ENCODE assay signal across 10 cellular contexts in the genomic region with DNA sequence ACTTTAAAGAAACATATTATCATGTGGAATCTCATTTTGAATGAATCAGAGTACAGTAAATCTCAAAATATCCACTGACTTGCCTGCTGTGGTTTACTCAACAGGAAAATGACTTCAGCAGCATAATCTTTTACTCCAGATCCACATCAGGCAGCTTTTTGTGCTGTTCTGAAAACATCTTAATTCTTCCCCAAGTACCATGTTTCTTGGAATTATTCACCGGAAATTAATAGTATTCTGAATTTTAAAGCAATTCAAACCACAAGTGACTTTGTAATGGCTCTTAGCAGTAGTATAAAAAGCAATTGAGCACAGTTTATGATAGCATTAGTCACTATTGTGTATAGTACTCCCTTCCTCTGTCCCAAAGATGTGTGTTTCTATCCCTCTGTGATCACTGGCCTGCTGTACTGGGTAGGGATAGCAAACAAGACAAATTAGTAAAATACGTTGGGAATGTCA.
A peak's percentile ranks its signal among the peaks of the same experiment; 100 is the strongest.
DNase-seq lines count a peak whose midpoint lies in the region; ATAC-seq and TF ChIP-seq lines count a peak whose summit lies in the region.
"Had no signal": no experiment of that assay in that cellular context is flagged by ENCODE, and none has a peak within 500 bp of the region (broad histone marks: within the 10 kb centered on the region; RNA-seq: fewer than 3 reads in every experiment).

No MANE protein-coding gene starts in this region.

- H3K4me3 ChIP-seq in fibroblast of lung (replicated peaks in 1 of 4; ENCODE audit: control extremely low read depth in 1 of 4, insufficient read depth in 1 of 4, low read depth in 3 of 4, low read length in 4 of 4) (no peak overlapping the region), gastrocnemius medialis (no peak overlapping the region)

- ATAC-seq in gastrocnemius medialis (peak in 1 of 2 donors; percentile 36), GM18873 (IDR thresholded peaks at IDR 0.05; ENCODE audit: low FRiP score, unreplicated experiment) (no peak), GM21515 (IDR thresholded peaks at IDR 0.05; ENCODE audit: unreplicated experiment) (no peak)

- H3K4me2 ChIP-seq in fibroblast of lung (ENCODE audit: extremely low read depth, insufficient read depth, low read length): peak overlapping the region; percentile 19

- no peak overlapping the region for H2AFZ ChIP-seq in fibroblast of lung (ENCODE audit: low read length)

- H3K27ac ChIP-seq in fibroblast of lung (ENCODE audit: insufficient read depth, low read length) (peak overlapping the region; percentile 90), gastrocnemius medialis (peak overlapping the region in 3 of 4 donors; percentile 38 to 53 (median 52))

- H4K20me1 ChIP-seq in fibroblast of lung (ENCODE audit: control insufficient read depth, extremely low read depth, insufficient read depth, low read length): no peaks in the 10 kb centered on the region

- H3K36me3 ChIP-seq in fibroblast of lung (ENCODE audit: control insufficient read depth, insufficient read depth, low read length): no peaks in the 10 kb centered on the region
- no peaks in the 10 kb centered on the region for H3K36me3 ChIP-seq in gastrocnemius medialis

- no peak for TF ChIP-seq CTCF in fibroblast of lung (conservative IDR thresholded peaks at IDR 0.05 in 1 of 2, IDR thresholded peaks at IDR 0.05 in 1 of 2; ENCODE audit: low read depth in 1 of 2, low read length in 2 of 2)
- no peak for TF ChIP-seq CTCF in gastrocnemius medialis (IDR thresholded peaks at IDR 0.05 in 4 of 5, conservative IDR thresholded peaks at IDR 0.05 in 1 of 5)

- DNase-seq in EH (ENCODE audit: low read depth) (peak; percentile 98), RPMI7951 (ENCODE audit: low read depth) (peak; percentile 95), fibroblast of lung (ENCODE audit: low read depth in 2 of 2) (peak; percentile 93 to 99), gastrocnemius medialis (no peak), cerebellar nuclear complex (lab: John Stamatoyannopoulos, UW) (no peak)
- DNase-seq in stimulated activated CD4-positive, alpha-beta T cell treated with anti-CD3 and anti-CD28 coated beads, Interleukin-4, amount 100 ng/mL, for 4 hours: no peak
- DNase-seq: activated CD4-positive, alpha-beta T cell treated with anti-CD3 and anti-CD28 coated beads, Interleukin-2, amount 10 ng/mL, durations not matched to agents 7 days and 5 days; GOT3 had no signal

- no peaks in the 10 kb centered on the region for H3K79me2 ChIP-seq in fibroblast of lung (ENCODE audit: control insufficient read depth, insufficient read depth, low read length)

- H3K4me1 ChIP-seq in fibroblast of lung (ENCODE audit: control insufficient read depth, extremely low read depth, insufficient read depth, low read length) (peaks cover 33% of the 10 kb centered on the region), gastrocnemius medialis (peaks cover 8% of the 10 kb centered on the region in 2 donors)

- no peak for TF ChIP-seq POLR2A in gastrocnemius medialis (IDR thresholded peaks at IDR 0.05)

- H3K9ac ChIP-seq in fibroblast of lung (ENCODE audit: insufficient read depth, low read length): peak overlapping the region; percentile 36

- no peaks in the 10 kb centered on the region for H3K27me3 ChIP-seq in fibroblast of lung (ENCODE audit: control insufficient read depth, insufficient read depth, low read length)
- no peaks in the 10 kb centered on the region for H3K27me3 ChIP-seq in gastrocnemius medialis

- H3K9me3 ChIP-seq in fibroblast of lung (ENCODE audit: control insufficient read depth, insufficient read depth, low read depth, low read length) (no peaks in the 10 kb centered on the region), gastrocnemius medialis (no peaks in the 10 kb centered on the region)

- intact Hi-C loops in gastrocnemius medialis (cut with DNase I; ENCODE audit: low total_unique reads): no loop called here

- in situ Hi-C loops in gastrocnemius medialis (cut with MboI; ENCODE audit: low sequenced_read_pairs in 4 of 4): no loop called here

Comparison
In these comparisons a context has a peak if more than half of its experiments do, and no peak if none do; other contexts are left out.
1. DNase-seq: peak in EH (single experiment), RPMI7951 (single experiment) and fibroblast of lung (2 of 2); none in gastrocnemius medialis (0 of 2), stimulated activated CD4-positive, alpha-beta T cell treated with anti-CD3 and anti-CD28 coated beads, Interleukin-4, amount 100 ng/mL, for 4 hours (0 of 2) and cerebellar nuclear complex (0 of 2).